1 cellular context compared by ENCODE assay signal in genomic region chr14:100236271-100236818, GRCh38.
TF ChIP-seq lines count a peak whose summit lies in the region.

No MANE protein-coding gene starts in this region.

TF ChIP-seq in HEK293, 187 proteins besides CTCF, POLR2A, EP300 and RAD21:
- peak; percentile 86 for TF ChIP-seq KLF1 (tag by site-specific recombination; IDR thresholded peaks at IDR 0.05)
